8 cellular contexts compared by ENCODE assay signal in genomic region chr16:27326738-27327585, GRCh38. TPM values are rescaled to one million over a fixed set of nuclear protein-coding genes. Genes with fewer than 3 reads are reported as not detected.
DNase-seq lines count a peak whose midpoint lies in the region; ATAC-seq lines count a peak whose summit lies in the region.

No MANE protein-coding gene starts in this region.

- H3K4me1 Mint-ChIP-seq in CD4-positive, alpha-beta memory T cell, result peaks cover 45 to 92% (median 75%) of the 10 kb centered on the region in 4 donors
- H3K4me1 Mint-ChIP-seq in T-helper 17 cell, result peaks cover 60% of the 10 kb centered on the region
- H3K4me1 Mint-ChIP-seq in central memory CD8-positive, alpha-beta T cell, result peaks cover 70% of the 10 kb centered on the region

- H3K4me3 Mint-ChIP-seq in CD4-positive, alpha-beta memory T cell, result peak overlapping the region; percentile 48 to 76 (median 64)
- peak overlapping the region; percentile 73 for H3K4me3 Mint-ChIP-seq in T-helper 17 cell
- peak overlapping the region; percentile 47 for H3K4me3 Mint-ChIP-seq in central memory CD8-positive, alpha-beta T cell

- peaks cover 86% of the 10 kb centered on the region for H3K4me1 ChIP-seq in CD4-positive, alpha-beta memory T cell (ENCODE audit: insufficient read depth, low read length)

- peaks cover 24 to 49% of the 10 kb centered on the region in 2 donors for H3K36me3 Mint-ChIP-seq in CD4-positive, alpha-beta memory T cell
- H3K36me3 Mint-ChIP-seq in T-helper 17 cell (ENCODE audit: low read depth), result peaks cover 3% of the 10 kb centered on the region
- H3K36me3 Mint-ChIP-seq in central memory CD8-positive, alpha-beta T cell (ENCODE audit: insufficient read depth), result peaks cover 9% of the 10 kb centered on the region

- H3K9me3 Mint-ChIP-seq in CD4-positive, alpha-beta memory T cell, result peaks cover 0 to 2% (median 0%) of the 10 kb centered on the region in 8 donors
- no peaks in the 10 kb centered on the region for H3K9me3 Mint-ChIP-seq in central memory CD8-positive, alpha-beta T cell

- POLR2A ChIA-PET in CD4-positive, alpha-beta memory T cell (lab: Charles Lee; ENCODE audit: partially characterized antibody), result interaction anchor here (1.0 to 6.2 kb wide), 3 partner anchors 9 to 97 kb away, joined by 4 to 35 read pairs (median 4); no protein-coding TSS in a partner anchor

- ATAC-seq in HG03571 (IDR thresholded peaks at IDR 0.05; ENCODE audit: unreplicated experiment) (peak; percentile 68), T-helper 17 cell (peak; percentile 47), HG02623 (IDR thresholded peaks at IDR 0.05; ENCODE audit: unreplicated experiment) (no peak), HG02798 (IDR thresholded peaks at IDR 0.05; ENCODE audit: poor library complexity, unreplicated experiment) (no peak)
- ATAC-seq in central memory CD8-positive, alpha-beta T cell (replicated peaks; ENCODE audit: extremely low read depth, poor library complexity, severe bottlenecking), result no peak

- peak overlapping the region; percentile 64 to 95 (median 85) for H3K27ac Mint-ChIP-seq in CD4-positive, alpha-beta memory T cell
- peak overlapping the region; percentile 97 for H3K27ac Mint-ChIP-seq in T-helper 17 cell
- H3K27ac Mint-ChIP-seq in central memory CD8-positive, alpha-beta T cell (ENCODE audit: low read depth), result peak overlapping the region; percentile 71

- intact Hi-C loops in CD4-positive, alpha-beta memory T cell (cut with micrococcal nuclease), result no loop called here

- no peaks in the 10 kb centered on the region for H3K27me3 ChIP-seq in CD4-positive, alpha-beta memory T cell (ENCODE audit: insufficient read depth, low read length)

- H3K27ac ChIP-seq in CD4-positive, alpha-beta memory T cell (ENCODE audit: low read depth, low read length), result peak overlapping the region; percentile 34

- DNase-seq in CD4-positive, alpha-beta memory T cell, result peak in 3 of 5 donors; percentile 24 to 47 (median 31)
- DNase-seq in T-helper 17 cell, result peak in 2 of 3 donors; percentile 7 to 16
- DNase-seq in central memory CD8-positive, alpha-beta T cell (ENCODE audit: low spot score in 2 of 2), result no peak
- DNase-seq in kidney tubule cell (ENCODE audit: low spot score), result peak; percentile 95
- DNase-seq in stimulated activated CD4-positive, alpha-beta T cell treated with anti-CD3 and anti-CD28 coated beads, Interleukin-4, amount 100 ng/mL, for 1 hour, result peak; percentile 29

- H3K4me3 ChIP-seq in CD4-positive, alpha-beta memory T cell (ENCODE audit: low read length in 2 of 2), result no peak overlapping the region

- H3K27me3 Mint-ChIP-seq in CD4-positive, alpha-beta memory T cell, result no peaks in the 10 kb centered on the region
- H3K27me3 Mint-ChIP-seq in T-helper 17 cell, result no peaks in the 10 kb centered on the region
- H3K27me3 Mint-ChIP-seq in central memory CD8-positive, alpha-beta T cell, result no peaks in the 10 kb centered on the region

- H3K36me3 ChIP-seq in CD4-positive, alpha-beta memory T cell (ENCODE audit: insufficient read depth, low read length), result peaks cover 10% of the 10 kb centered on the region

- no peaks in the 10 kb centered on the region for H3K9me3 ChIP-seq in CD4-positive, alpha-beta memory T cell (ENCODE audit: control insufficient read depth in 1 of 2, low read length in 2 of 2)
- peaks cover 4% of the 10 kb centered on the region for H3K9me3 ChIP-seq in T-helper 17 cell (ENCODE audit: control insufficient read depth, low read length, poor library complexity, severe bottlenecking)

- CTCF ChIA-PET in CD4-positive, alpha-beta memory T cell (lab: Charles Lee; ENCODE audit: partially characterized antibody), result interaction anchor here (0.9 to 2.5 kb wide), 5 partner anchors 10 to 148 kb away, joined by 3 to 11 read pairs (median 10); no protein-coding TSS in a partner anchor

RNA-seq across cellular contexts. Expression of gene IL4R, which starts 13.2 kb away (rescaled TPM):
- total RNA-seq in CD4-positive, alpha-beta memory T cell, result 100 to 1,000 TPM; 143 to 152 TPM
- polyA plus RNA-seq in CD4-positive, alpha-beta memory T cell, result 10 to 100 TPM; 32.6 to 66.1 TPM
- 100 to 1,000 TPM; 156 to 173 TPM for total RNA-seq in T-helper 17 cell

RNA-seq across cellular contexts. Expression of gene NSMCE1, which starts 58.4 kb away (rescaled TPM):
- total RNA-seq in CD4-positive, alpha-beta memory T cell, result 10 to 100 TPM; 66.6 to 70.7 TPM
- polyA plus RNA-seq in CD4-positive, alpha-beta memory T cell, result 100 to 1,000 TPM; 142 to 202 TPM
- total RNA-seq in T-helper 17 cell, result 10 to 100 TPM; 35.1 to 49.2 TPM

Comparison
In these comparisons a context has a peak if more than half of its experiments do, and no peak if none do; other contexts are left out.
1. DNase-seq: peak in CD4-positive, alpha-beta memory T cell (3 of 5), T-helper 17 cell (2 of 3), kidney tubule cell (single experiment) and stimulated activated CD4-positive, alpha-beta T cell treated with anti-CD3 and anti-CD28 coated beads, Interleukin-4, amount 100 ng/mL, for 1 hour (single experiment); none in central memory CD8-positive, alpha-beta T cell (0 of 2).
2. ATAC-seq: peak in HG03571 (single experiment) and T-helper 17 cell (single experiment); none in central memory CD8-positive, alpha-beta T cell (single experiment), HG02623 (single experiment) and HG02798 (single experiment).
3. Peak in every context shown above with its lines, with median percentiles within 50 percentile points of each other: H3K27ac Mint-ChIP-seq and H3K4me3 Mint-ChIP-seq.